Comparison of ENCODE assay signal across 11 cellular contexts in the genomic region with DNA sequence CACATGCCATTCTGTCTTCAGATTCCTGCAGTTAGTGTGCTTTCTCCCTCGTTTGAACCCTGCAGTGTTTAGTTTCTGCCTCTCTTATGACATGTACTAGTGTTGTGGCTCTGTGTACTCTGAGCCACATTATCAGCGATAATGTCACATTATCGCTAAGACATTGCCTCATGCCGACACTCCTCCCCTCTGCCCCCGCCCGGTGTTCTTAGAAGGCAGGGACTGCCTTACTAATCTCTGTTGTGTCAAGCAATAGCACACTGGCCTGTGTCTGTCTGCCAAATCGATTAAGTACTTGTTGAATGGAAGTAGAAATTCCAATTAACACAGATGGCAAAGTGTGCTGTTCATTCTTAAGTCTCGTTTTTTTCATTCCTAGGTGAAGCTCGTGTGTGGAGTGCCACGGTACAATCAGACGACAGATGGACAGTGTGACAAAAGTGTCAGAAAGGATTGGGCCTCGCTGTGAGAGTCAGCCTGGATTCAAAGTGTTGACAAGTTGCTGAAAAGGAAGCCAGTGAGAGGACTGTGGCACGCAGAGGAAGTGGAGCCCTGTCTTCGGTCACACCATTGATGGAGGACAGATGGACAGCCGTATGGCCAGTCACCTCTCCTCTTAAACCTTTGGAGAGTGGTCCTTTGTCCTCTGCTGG. TPM values are rescaled to one million over a fixed set of nuclear protein-coding genes. Genes with fewer than 3 reads are reported as not detected.
DNase-seq lines count a peak whose midpoint lies in the region; ATAC-seq, FAIRE-seq and TF ChIP-seq lines count a peak whose summit lies in the region.
"Had no signal": no experiment of that assay in that cellular context is flagged by ENCODE, and none has a peak within 500 bp of the region (broad histone marks: within the 10 kb centered on the region; RNA-seq: fewer than 3 reads in every experiment).

No MANE protein-coding gene starts in this region.

- H3K36me3 Mint-ChIP-seq in naive B cell, result peaks cover 33 to 34% of the 10 kb centered on the region in 2 donors

- H2AFZ ChIP-seq in Karpas-422 (ENCODE audit: low read length), result no peak overlapping the region

- no peaks in the 10 kb centered on the region for H3K27me3 ChIP-seq in Karpas-422 (ENCODE audit: low read length)
- H3K27me3 ChIP-seq in suprapubic skin, result no peaks in the 10 kb centered on the region
- H3K27me3 ChIP-seq: SJSA1 had no signal

- peaks cover 26% of the 10 kb centered on the region for H4K20me1 ChIP-seq in Karpas-422 (ENCODE audit: insufficient read depth, low read depth, low read length)

- peak overlapping the region; percentile 55 to 63; a peak in 4 of 6 replicates for H3K27ac ChIP-seq in A549
- peak overlapping the region; percentile 84 for H3K27ac ChIP-seq in RWPE1
- no peak overlapping the region for H3K27ac ChIP-seq in Karpas-422 (ENCODE audit: low read length)
- H3K27ac ChIP-seq in suprapubic skin, result no peak overlapping the region
- H3K27ac ChIP-seq: SJSA1 had no signal

- peaks cover 0 to 3% (median 0%) of the 10 kb centered on the region in 7 donors for H3K9me3 Mint-ChIP-seq in naive B cell

- FAIRE-seq in A549 (lab: Jason Lieb, UNC) (no peak), D721Med (lab: Jason Lieb, UNC) (no peak)

- peak overlapping the region in 4 of 6 donors; percentile 13 to 71 (median 50) for H3K27ac Mint-ChIP-seq in naive B cell
- H3K27ac Mint-ChIP-seq: endodermal cell had no signal

- WGBS in A549 (ENCODE audit: missing lambda C conversion rate), result 83% methylated on average over 15 of the region's 15 CpGs
- WGBS in suprapubic skin, result 78% methylated on average over 15 of the region's 15 CpGs

- no peak overlapping the region for H3K9ac ChIP-seq in Karpas-422 (ENCODE audit: low read length)

- TF ChIP-seq POLR2A in A549 (IDR thresholded peaks at IDR 0.05; ENCODE audit: low read length) (no peak), suprapubic skin (IDR thresholded peaks at IDR 0.05) (no peak)

- no peak for ATAC-seq in A549
- peak; percentile 17 for ATAC-seq in esophagus mucosa
- no peak for ATAC-seq in naive B cell (ENCODE audit: low read depth in 2 of 2)
- ATAC-seq in HG03565 (IDR thresholded peaks at IDR 0.05; ENCODE audit: unreplicated experiment), result no peak

- H3K79me2 ChIP-seq in Karpas-422 (ENCODE audit: low read length), result peaks cover 95% of the 10 kb centered on the region

- H3K36me3 ChIP-seq in Karpas-422 (ENCODE audit: insufficient read depth, low read length), result peaks cover 5% of the 10 kb centered on the region; the same call in 1 of the 2 replicates
- H3K36me3 ChIP-seq in suprapubic skin, result peaks cover 31% of the 10 kb centered on the region

- H3K27me3 Mint-ChIP-seq in naive B cell, result no peaks in the 10 kb centered on the region

- POLR2A ChIA-PET in A549 (lab: Yijun Ruan, JAX), result no interaction called here
- POLR2A ChIA-PET in RWPE1 (lab: Yijun Ruan, JAX; ENCODE audit: low non-redundant PET), result no interaction called here

- H3K4me3 Mint-ChIP-seq in naive B cell, result peak overlapping the region in 2 of 8 donors; percentile 6 to 36
- H3K4me3 Mint-ChIP-seq: endodermal cell had no signal

- TF ChIP-seq CTCF in A549 (IDR thresholded peaks at IDR 0.05), result no peak
- no peak for TF ChIP-seq CTCF in RWPE1 (conservative IDR thresholded peaks at IDR 0.05; ENCODE audit: low read depth)
- no peak for TF ChIP-seq CTCF in suprapubic skin (IDR thresholded peaks at IDR 0.05)
- TF ChIP-seq CTCF in D721Med (IDR thresholded peaks at IDR 0.05; ENCODE audit: insufficient read depth, missing control alignments), result no peak

- no peak for DNase-seq in A549 (ENCODE audit: low read depth in 1 of 2, low spot score in 1 of 2)
- DNase-seq in RWPE1 (ENCODE audit: low spot score), result no peak
- no peak for DNase-seq in naive B cell
- no peak for DNase-seq in Karpas-422
- no peak for DNase-seq in suprapubic skin (ENCODE audit: low spot score in 2 of 2)
- DNase-seq in D721Med (ENCODE audit: insufficient read length, low spot score), result no peak
- DNase-seq: activated CD4-positive, alpha-beta T cell treated with anti-CD3 and anti-CD28 coated beads, Interleukin-2, amount 50 U/mL, for 4 hours; endodermal cell had no signal

- no peaks in the 10 kb centered on the region for H3K9me2 ChIP-seq in Karpas-422 (replicated peaks; ENCODE audit: insufficient read depth, low read length)

- H3K9me3 ChIP-seq in A549 (no peaks in the 10 kb centered on the region; the same call in 2 of the 3 replicates), Karpas-422 (ENCODE audit: low read length) (no peaks in the 10 kb centered on the region), suprapubic skin (no peaks in the 10 kb centered on the region)
- H3K9me3 ChIP-seq: SJSA1 had no signal

- CTCF ChIA-PET in A549 (lab: Yijun Ruan, JAX), result interaction anchor here (0.6 to 1.0 kb wide), 3 partner anchors 9 to 1401 kb away, joined by 3 read pairs; no protein-coding TSS in a partner anchor
- CTCF ChIA-PET in RWPE1 (lab: Yijun Ruan, JAX), result no interaction called here

- no peak for TF ChIP-seq RAD21 in A549 (conservative IDR thresholded peaks at IDR 0.05 in 1 of 2, IDR thresholded peaks at IDR 0.05 in 1 of 2)

- H3K4me1 ChIP-seq in A549 (peaks cover 16% of the 10 kb centered on the region), Karpas-422 (ENCODE audit: low read length) (peaks cover 7% of the 10 kb centered on the region), suprapubic skin (peaks cover 71% of the 10 kb centered on the region)
- H3K4me1 ChIP-seq: SJSA1 had no signal

- peaks cover 51 to 72% (median 69%) of the 10 kb centered on the region in 3 donors for H3K4me1 Mint-ChIP-seq in naive B cell

- no peak overlapping the region for H3K4me2 ChIP-seq in A549
- H3K4me2 ChIP-seq in Karpas-422 (ENCODE audit: low read depth, low read length, poor library complexity, severe bottlenecking), result no peak overlapping the region

- no peak overlapping the region for H3K4me3 ChIP-seq in A549
- no peak overlapping the region for H3K4me3 ChIP-seq in Karpas-422 (ENCODE audit: low read length)
- no peak overlapping the region for H3K4me3 ChIP-seq in suprapubic skin
- H3K4me3 ChIP-seq: SJSA1 had no signal

- TF ChIP-seq EP300 in A549 (IDR thresholded peaks at IDR 0.05) (no peak), suprapubic skin (IDR thresholded peaks at IDR 0.05) (no peak)

TF ChIP-seq in A549, 52 proteins besides CTCF, POLR2A, EP300 and RAD21:
- TF ChIP-seq, protein P1, sequence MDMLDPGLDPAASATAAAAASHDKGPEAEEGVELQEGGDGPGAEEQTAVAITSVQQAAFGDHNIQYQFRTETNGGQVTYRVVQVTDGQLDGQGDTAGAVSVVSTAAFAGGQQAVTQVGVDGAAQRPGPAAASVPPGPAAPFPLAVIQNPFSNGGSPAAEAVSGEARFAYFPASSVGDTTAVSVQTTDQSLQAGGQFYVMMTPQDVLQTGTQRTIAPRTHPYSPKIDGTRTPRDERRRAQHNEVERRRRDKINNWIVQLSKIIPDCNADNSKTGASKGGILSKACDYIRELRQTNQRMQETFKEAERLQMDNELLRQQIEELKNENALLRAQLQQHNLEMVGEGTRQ (IDR thresholded peaks at IDR 0.05), result no peak
- TF ChIP-seq FOSL2 (IDR thresholded peaks at IDR 0.05) (no peak), FOSL2 (CRISPR knock-in tag; IDR thresholded peaks at IDR 0.05) (no peak), KDM5A (IDR thresholded peaks at IDR 0.05) (no peak), ZNF302 (CRISPR knock-in tag; IDR thresholded peaks at IDR 0.05) (no peak), PHF8 (IDR thresholded peaks at IDR 0.05; ENCODE audit: borderline replicate concordance, low read depth) (no peak), RCOR1 (IDR thresholded peaks at IDR 0.05; ENCODE audit: low read depth, low read length) (no peak), RNF2 (IDR thresholded peaks at IDR 0.05; ENCODE audit: borderline replicate concordance, low read depth) (no peak), NR3C1 (IDR thresholded peaks at IDR 0.05) (no peak)
- TF ChIP-seq, protein P2, sequence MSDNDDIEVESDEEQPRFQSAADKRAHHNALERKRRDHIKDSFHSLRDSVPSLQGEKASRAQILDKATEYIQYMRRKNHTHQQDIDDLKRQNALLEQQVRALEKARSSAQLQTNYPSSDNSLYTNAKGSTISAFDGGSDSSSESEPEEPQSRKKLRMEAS (IDR thresholded peaks at IDR 0.05), result no peak

RNA-seq across cellular contexts. Expression of a gene that starts 10.5 kb away (rescaled TPM):
- polyA plus RNA-seq in A549 (2011; rRNA removed) (5.7 and 8.8 TPM in 2 replicates), A549 (2017; fragmentation: RNase III; extraction: RNeasy Plus Mini Kit Qiagen cat#74134 plus additional on column Dnase treatment) (5.5 to 6.0 TPM (median 5.7 TPM) in 3 replicates), naive B cell (ENCODE audit: low read depth in 6 of 6) (10 to 100 TPM; 31.2 to 49.2 (median 39.3) TPM)
- polyA plus RNA-seq in A549 (2012; cell fraction: cytosol; rRNA removed), result 1.2 and 1.4 TPM in 2 replicates
- polyA plus RNA-seq in A549 (2012; cell fraction: nucleus; rRNA removed), result 0.86 and 1.9 TPM in 2 replicates
- 10.2 and 16.1 TPM in 2 replicates for polyA minus RNA-seq in A549 (2011; rRNA and poly(A)+ RNA removed)
- total RNA-seq in esophagus mucosa (26.9 TPM), suprapubic skin (100 to 1,000 TPM in 3 of 4 donors, 10 to 100 TPM in 1; 96.5 to 257 (median 181) TPM)
- total RNA-seq in Karpas-422 (2014; rRNA removed; shearing (Covaris generic); ENCODE audit: low replicate concordance), result 13.2 and 24.0 TPM in 2 replicates

Comparison
In these comparisons a context has a peak if more than half of its experiments do, and no peak if none do; other contexts are left out.
1. H3K27ac ChIP-seq: peak in A549 (2 of 2) and RWPE1 (single experiment); none in Karpas-422 (single experiment) and suprapubic skin (single experiment).